Comparison of ENCODE assay signal across 16 cellular contexts in genomic region chr10:26804418-26805393, GRCh38. TPM values are rescaled to one million over a fixed set of nuclear protein-coding genes. Genes with fewer than 3 reads are reported as not detected.
DNase-seq lines count a peak whose midpoint lies in the region; ATAC-seq, FAIRE-seq and TF ChIP-seq lines count a peak whose summit lies in the region.
"Had no signal": no experiment of that assay in that cellular context is flagged by ENCODE, and none has a peak within 500 bp of the region (broad histone marks: within the 10 kb centered on the region; RNA-seq: fewer than 3 reads in every experiment).

No MANE protein-coding gene starts in this region.

- no peak overlapping the region for H3K9ac ChIP-seq in K562 (ENCODE audit: insufficient read depth in 1 of 2, low read depth in 2 of 2, low read length in 2 of 2)
- H3K9ac ChIP-seq: KMS-11 had no signal

- WGBS in K562 (ENCODE audit: insufficient coverage, low coverage, missing lambda C conversion rate) = 48% methylated on average over 4 of the region's 4 CpGs

- FAIRE-seq in K562 (lab: Jason Lieb, UNC) = no peak
- FAIRE-seq: islet of Langerhans had no signal

- peak overlapping the region; percentile 11 for H3K4me3 ChIP-seq in CD4-positive, CD25-positive, alpha-beta regulatory T cell (ENCODE audit: low read depth, low read length)
- H3K4me3 ChIP-seq in HEK293 (ENCODE audit: low read depth, low read length) (no peak overlapping the region), K562 (no peak overlapping the region)

- BruUV-seq in K562 (replicated peaks; lab: Mats Ljungman, UMichigan) = no TSS peak

- peaks cover 52% of the 10 kb centered on the region for H3K79me2 ChIP-seq in K562 (ENCODE audit: control insufficient read depth, insufficient read depth, low read length)

- no peaks in the 10 kb centered on the region for H3K9me3 Mint-ChIP-seq in CD4-positive, CD25-positive, alpha-beta regulatory T cell
- no peaks in the 10 kb centered on the region for H3K9me3 Mint-ChIP-seq in naive thymus-derived CD8-positive, alpha-beta T cell
- H3K9me3 Mint-ChIP-seq: HFFc6 had no signal

- no peaks in the 10 kb centered on the region for H3K27me3 ChIP-seq in CD4-positive, CD25-positive, alpha-beta regulatory T cell (ENCODE audit: control insufficient read depth, insufficient read depth, low read length)
- no peaks in the 10 kb centered on the region for H3K27me3 ChIP-seq in K562 (ENCODE audit: control insufficient read depth in 2 of 2, insufficient read depth in 2 of 2, low read length in 2 of 2)
- H3K27me3 ChIP-seq: BE2C had no signal

- no peak for TF ChIP-seq EP300 in K562 (IDR thresholded peaks at IDR 0.05; ENCODE audit: low read length)

- H2AFZ ChIP-seq in K562 (ENCODE audit: low read depth, low read length) = no peak overlapping the region

- H3K27ac ChIP-seq in CD4-positive, CD25-positive, alpha-beta regulatory T cell (ENCODE audit: insufficient read depth, low read length, poor library complexity, severe bottlenecking) = no peak overlapping the region
- no peak overlapping the region for H3K27ac ChIP-seq in HEK293 (ENCODE audit: extremely low read depth, low read depth, low read length)
- no peak overlapping the region for H3K27ac ChIP-seq in K562 (ENCODE audit: extremely low read depth, low read depth, low read length)
- H3K27ac ChIP-seq: HL-60, KMS-11, VCaP had no signal

- no peak for TF ChIP-seq RAD21 in K562 (CRISPR knock-in tag; conservative IDR thresholded peaks at IDR 0.05 in 1 of 2, IDR thresholded peaks at IDR 0.05 in 1 of 2)

- CTCF ChIA-PET in HEK293 (lab: Yijun Ruan, JAX) (interaction anchor here (0.6 to 1.4 kb wide), 3 partner anchors 21 to 78 kb away, joined by 3 to 5 read pairs (median 4); no protein-coding TSS in a partner anchor), K562 (lab: Yijun Ruan, JAX; ENCODE audit: low intra/inter-chr PET ratio) (no interaction called here)

- no peak for ATAC-seq in CD4-positive, CD25-positive, alpha-beta regulatory T cell (ENCODE audit: low read depth in 2 of 2)
- ATAC-seq in K562 (no peak), HG02798 (IDR thresholded peaks at IDR 0.05; ENCODE audit: poor library complexity, unreplicated experiment) (no peak), HG03139 (IDR thresholded peaks at IDR 0.05; ENCODE audit: unreplicated experiment) (no peak)
- ATAC-seq in naive thymus-derived CD8-positive, alpha-beta T cell = peak; percentile 73 to 83

- in situ Hi-C loops in K562 (cut with MboI) = no loop called here

- POLR2A ChIA-PET in HEK293 (lab: Yijun Ruan, JAX) (no interaction called here), K562 (lab: Yijun Ruan, JAX) (interaction anchor here (0.7 to 1.4 kb wide), 4 partner anchors 21 to 79 kb away, joined by 3 to 5 read pairs (median 4); no protein-coding TSS in a partner anchor)
- POLR2A ChIA-PET in naive thymus-derived CD8-positive, alpha-beta T cell (lab: Charles Lee) = interaction anchor here (0.7 to 1.0 kb wide), 3 partner anchors 14 to 379 kb away, joined by 3 to 6 read pairs (median 3); no protein-coding TSS in a partner anchor

- H3K4me3 Mint-ChIP-seq in CD4-positive, CD25-positive, alpha-beta regulatory T cell = peak overlapping the region in 3 of 4 donors; percentile 18 to 64 (median 22)
- peak overlapping the region in 9 of 10 donors; percentile 10 to 75 (median 62) for H3K4me3 Mint-ChIP-seq in naive thymus-derived CD8-positive, alpha-beta T cell
- H3K4me3 Mint-ChIP-seq: HFFc6 had no signal

- peak overlapping the region in 1 of 3 donors; percentile 86 for H3K27ac Mint-ChIP-seq in CD4-positive, CD25-positive, alpha-beta regulatory T cell
- H3K27ac Mint-ChIP-seq in naive thymus-derived CD8-positive, alpha-beta T cell = peak overlapping the region in 7 of 10 donors; percentile 6 to 82 (median 35)
- H3K27ac Mint-ChIP-seq: HFFc6 had no signal

- intact Hi-C loops in K562 (cut with micrococcal nuclease) = no loop called here

- H3K36me3 ChIP-seq in CD4-positive, CD25-positive, alpha-beta regulatory T cell (ENCODE audit: control insufficient read depth, insufficient read depth, low read length) = peaks cover 4% of the 10 kb centered on the region
- H3K36me3 ChIP-seq in HEK293 (ENCODE audit: control insufficient read depth in 2 of 2, insufficient read depth in 1 of 2, low read length in 2 of 2) (no peaks in the 10 kb centered on the region), K562 (ENCODE audit: control insufficient read depth, insufficient read depth, low read length) (no peaks in the 10 kb centered on the region)
- H3K36me3 ChIP-seq: BE2C had no signal

- TF ChIP-seq POLR2A in K562 (conservative IDR thresholded peaks at IDR 0.05) = no peak

- peak in 1 of 3 donors; percentile 29 for DNase-seq in CD4-positive, CD25-positive, alpha-beta regulatory T cell
- DNase-seq in K562 (ENCODE audit: extremely low read depth in 1 of 4, low spot score in 3 of 4) (no peak), NCI-H69 (lab: John Stamatoyannopoulos, UW) (no peak), SW480 (ENCODE audit: low spot score) (no peak)
- peak in 2 of 10 donors; percentile 11 to 29 for DNase-seq in naive thymus-derived CD8-positive, alpha-beta T cell
- DNase-seq: BE2C; mesendoderm; stimulated activated CD4-positive, alpha-beta T cell treated with anti-CD3 and anti-CD28 coated beads, Interleukin-4, amount 100 ng/mL, for 4 hours had no signal

- H3K27me3 Mint-ChIP-seq in CD4-positive, CD25-positive, alpha-beta regulatory T cell = no peaks in the 10 kb centered on the region
- H3K27me3 Mint-ChIP-seq in naive thymus-derived CD8-positive, alpha-beta T cell = no peaks in the 10 kb centered on the region

- peaks cover 34 to 92% (median 76%) of the 10 kb centered on the region in 4 donors for H3K4me1 Mint-ChIP-seq in CD4-positive, CD25-positive, alpha-beta regulatory T cell
- peaks cover 39 to 90% (median 79%) of the 10 kb centered on the region in 4 donors for H3K4me1 Mint-ChIP-seq in naive thymus-derived CD8-positive, alpha-beta T cell

- H3K36me3 Mint-ChIP-seq in CD4-positive, CD25-positive, alpha-beta regulatory T cell = peaks cover 3% of the 10 kb centered on the region
- H3K36me3 Mint-ChIP-seq in naive thymus-derived CD8-positive, alpha-beta T cell = peaks cover 0 to 19% (median 8%) of the 10 kb centered on the region in 3 donors

- TF ChIP-seq CTCF in HEK293 (tag by site-specific recombination; IDR thresholded peaks at IDR 0.05) = no peak
- TF ChIP-seq CTCF in K562 (IDR thresholded peaks at IDR 0.05 in 2 of 3, conservative IDR thresholded peaks at IDR 0.05 in 1 of 3; ENCODE audit: insufficient read depth in 2 of 3, low read depth in 1 of 3, low read length in 3 of 3) = no peak

- no peak overlapping the region for H3K4me2 ChIP-seq in K562 (ENCODE audit: insufficient read depth, low read length)

- H3K4me1 ChIP-seq in CD4-positive, CD25-positive, alpha-beta regulatory T cell (ENCODE audit: control insufficient read depth, insufficient read depth, low read length, poor library complexity, severe bottlenecking) = peaks cover 49% of the 10 kb centered on the region
- H3K4me1 ChIP-seq in HEK293 (ENCODE audit: control insufficient read depth, insufficient read depth, low read length) (peaks cover 12% of the 10 kb centered on the region), K562 (replicated peaks in 1 of 2; ENCODE audit: control insufficient read depth in 2 of 2, insufficient read depth in 2 of 2, low read length in 2 of 2) (0 out of 5 replicates have a peak, but pooled peaks cover 0 to 3% of the 10 kb centered on the region in 2 experiments)
- H3K4me1 ChIP-seq: BE2C had no signal

- H3K9me3 ChIP-seq in CD4-positive, CD25-positive, alpha-beta regulatory T cell (ENCODE audit: control insufficient read depth in 2 of 2, low read length in 2 of 2) = no peaks in the 10 kb centered on the region
- H3K9me3 ChIP-seq in HEK293 (ENCODE audit: control insufficient read depth, insufficient read depth, low read depth, low read length) (no peaks in the 10 kb centered on the region), K562 (replicated peaks; ENCODE audit: control insufficient read depth, insufficient read depth, low read depth, low read length) (no peaks in the 10 kb centered on the region)
- H3K9me3 ChIP-seq: BE2C had no signal

- H3K9me1 ChIP-seq in K562 (ENCODE audit: control insufficient read depth, insufficient read depth, low read length) = no peaks in the 10 kb centered on the region

- peaks cover 15% of the 10 kb centered on the region for H4K20me1 ChIP-seq in K562 (replicated peaks; ENCODE audit: control insufficient read depth, insufficient read depth, low read length)

TF ChIP-seq in K562, 482 proteins besides CTCF, POLR2A, EP300 and RAD21:
- TF ChIP-seq ZNF174 (CRISPR knock-in tag; IDR thresholded peaks at IDR 0.05) = no peak
- TF ChIP-seq ZNF316 (IDR thresholded peaks at IDR 0.05) = 0 out of 2 replicates have a peak, but pooled peaks have one; percentile 1
- no peak for TF ChIP-seq HIVEP1 (CRISPR knock-in tag; IDR thresholded peaks at IDR 0.05)

RNA-seq across cellular contexts. Expression of gene ABI1, which starts 56.1 kb away (rescaled TPM):
- 121 TPM for total RNA-seq in CD4-positive, CD25-positive, alpha-beta regulatory T cell
- polyA plus RNA-seq in CD4-positive, CD25-positive, alpha-beta regulatory T cell = 100 to 1,000 TPM in 1 of 4 donors, 10 to 100 TPM in 3; 94.0 to 123 (median 97.6) TPM
- 18.6 and 42.7 TPM in 2 replicates for total RNA-seq in K562 (2011; cell fraction: chromatin; rRNA removed; ENCODE audit: low replicate concordance)
- total RNA-seq in K562 (2011; cell fraction: nucleolus; rRNA removed) = 9.8 and 10.5 TPM in 2 replicates
- total RNA-seq in K562 (2011; cell fraction: nucleoplasm; rRNA removed) = 17.5 and 23.7 TPM in 2 replicates
- total RNA-seq in K562 (2014; rRNA removed) (26.6 and 28.7 TPM in 2 replicates), K562 (2014; rRNA removed; fragmentation: Illumina TruSeq; extraction: Trizol) (39.0 and 46.8 TPM in 2 replicates), K562 (2015; rRNA removed; fragmentation: Illumina TruSeq; extraction: Trizol) (38.0 and 41.5 TPM in 2 replicates), K562 (2021) (32.4 and 35.0 TPM in 2 replicates)
- polyA plus RNA-seq in K562 (2011; rRNA removed) (37.8 and 47.3 TPM in 2 replicates), K562 (2014; fragmentation: Illumina TruSeq; extraction: Trizol) (40.6 and 48.2 TPM in 2 replicates), K562 (2014; fragmentation: Nextera tagmentation; extraction: Ambion mirVana) (10 to 100 TPM; 39.0 to 52.3 TPM), K562 (2014; rRNA removed) (22.1 and 23.8 TPM in 2 replicates)
- polyA plus RNA-seq in K562 (2011; cell fraction: cytosol; rRNA removed) = 25.1 and 32.8 TPM in 2 replicates
- polyA plus RNA-seq in K562 (2011; cell fraction: nucleus; rRNA removed) = 20.0 and 28.9 TPM in 2 replicates
- polyA plus RNA-seq in K562 (2012) = 33.7 and 35.1 TPM in 2 replicates
- 42.7 and 51.0 TPM in 2 replicates for polyA minus RNA-seq in K562 (2011; rRNA and poly(A)+ RNA removed)
- polyA minus RNA-seq in K562 (2011; cell fraction: cytosol; rRNA and poly(A)+ RNA removed) = 13.0 and 18.2 TPM in 2 replicates
- 17.9 and 34.8 TPM in 2 replicates for polyA minus RNA-seq in K562 (2011; cell fraction: nucleus; rRNA and poly(A)+ RNA removed)
- total RNA-seq in naive thymus-derived CD8-positive, alpha-beta T cell = 10 to 100 TPM; 64.0 to 65.9 TPM
- polyA plus RNA-seq in naive thymus-derived CD8-positive, alpha-beta T cell = 10 to 100 TPM; 61.7 to 71.9 (median 64.9) TPM

Comparison
In these comparisons a context has a peak if more than half of its experiments do, and no peak if none do; other contexts are left out.
1. ATAC-seq: peak in naive thymus-derived CD8-positive, alpha-beta T cell (2 of 2); none in CD4-positive, CD25-positive, alpha-beta regulatory T cell (0 of 2), K562 (single experiment), HG02798 (single experiment) and HG03139 (single experiment).